ENCODE assay signal across 23 cellular contexts in genomic region chr16:57704011-57704904, GRCh38. TPM values are rescaled to one million over a fixed set of nuclear protein-coding genes. Genes with fewer than 3 reads are reported as not detected.
DNase-seq lines count a peak whose midpoint lies in the region; ATAC-seq, FAIRE-seq and TF ChIP-seq lines count a peak whose summit lies in the region.
"Had no signal": no experiment of that assay in that cellular context is flagged by ENCODE, and none has a peak within 500 bp of the region (broad histone marks: within the 10 kb centered on the region; RNA-seq: fewer than 3 reads in every experiment).

No MANE protein-coding gene starts in this region.

- no peaks in the 10 kb centered on the region for H3K36me3 Mint-ChIP-seq in natural killer cell treated with Interleukin-12 subunit alpha and Interleukin-12 subunit beta and Interleukin-15 and Interleukin-18, amount 100 ng/mL, for 72 hours
- H3K36me3 Mint-ChIP-seq in natural killer cell (no peaks in the 10 kb centered on the region), type B pancreatic cell (no peaks in the 10 kb centered on the region)

- TSS peak; percentile 80 for BruUV-seq in HepG2 (replicated peaks; lab: Mats Ljungman, UMichigan)

- no peaks in the 10 kb centered on the region for H4K20me1 ChIP-seq in HepG2 (ENCODE audit: insufficient read depth, low read length)

- peak in 1 of 2 experiments; percentile 74; a peak in 2 of 4 replicates for TF ChIP-seq EP300 in HepG2 (IDR thresholded peaks at IDR 0.05; ENCODE audit: low read depth in 2 of 2, low read length in 2 of 2)
- TF ChIP-seq EP300 in HepG2 (CRISPR knock-in tag; IDR thresholded peaks at IDR 0.05; ENCODE audit: borderline replicate concordance) = no peak

- H3K36me3 ChIP-seq in bronchial epithelial cell (ENCODE audit: control insufficient read depth, insufficient read depth, low read length) (no peaks in the 10 kb centered on the region), HepG2 (replicated peaks in 1 of 2; ENCODE audit: control insufficient read depth in 1 of 2, insufficient read depth in 2 of 2, low read length in 2 of 2) (no peaks in the 10 kb centered on the region)
- H3K36me3 ChIP-seq: SJCRH30 had no signal

- ATAC-seq in natural killer cell treated with Interleukin-12 subunit alpha and Interleukin-12 subunit beta and Interleukin-15 and Interleukin-18, amount 100 ng/mL, for 72 hours = no peak
- ATAC-seq in natural killer cell (no peak), HepG2 (peak; percentile 77), HG03175 (IDR thresholded peaks at IDR 0.05; ENCODE audit: unreplicated experiment) (no peak), GM21367 (IDR thresholded peaks at IDR 0.05; ENCODE audit: unreplicated experiment) (no peak)

- FAIRE-seq in bronchial epithelial cell (lab: Jason Lieb, UNC) = peak; percentile 7
- peak; percentile 89 for FAIRE-seq in HepG2 (lab: Jason Lieb, UNC)
- no peak for FAIRE-seq in GM19239 (lab: Jason Lieb, UNC)
- FAIRE-seq: GM18507, H54 had no signal

- intact Hi-C loops in natural killer cell (cut with micrococcal nuclease) (no loop called here), HepG2 (cut with micrococcal nuclease; ENCODE audit: unreplicated experiment) (loop anchor here (1.0 to 2.0 kb wide), 2 partner anchors 16 to 43 kb away; no protein-coding TSS in a partner anchor)

- no peak overlapping the region for H3K27ac Mint-ChIP-seq in natural killer cell treated with Interleukin-12 subunit alpha and Interleukin-12 subunit beta and Interleukin-15 and Interleukin-18, amount 100 ng/mL, for 72 hours
- H3K27ac Mint-ChIP-seq in natural killer cell = no peak overlapping the region
- H3K27ac Mint-ChIP-seq in type B pancreatic cell = peak overlapping the region; percentile 82

- TF ChIP-seq CTCF in natural killer cell (IDR thresholded peaks at IDR 0.05) = no peak
- TF ChIP-seq CTCF in bronchial epithelial cell (IDR thresholded peaks at IDR 0.05; ENCODE audit: insufficient read depth, low read length, severe bottlenecking) = no peak
- no peak for TF ChIP-seq CTCF in HepG2 (CRISPR knock-in tag; IDR thresholded peaks at IDR 0.05)
- TF ChIP-seq CTCF in type B pancreatic cell (conservative IDR thresholded peaks at IDR 0.05) = no peak

- peaks cover 7 to 10% of the 10 kb centered on the region in 2 donors for H3K4me1 Mint-ChIP-seq in natural killer cell treated with Interleukin-12 subunit alpha and Interleukin-12 subunit beta and Interleukin-15 and Interleukin-18, amount 100 ng/mL, for 72 hours (ENCODE audit: low read depth in 2 of 2)
- H3K4me1 Mint-ChIP-seq in natural killer cell (no peaks in the 10 kb centered on the region), type B pancreatic cell (ENCODE audit: unreplicated experiment) (peaks cover 24% of the 10 kb centered on the region)

- no peaks in the 10 kb centered on the region for H3K27me3 Mint-ChIP-seq in natural killer cell treated with Interleukin-12 subunit alpha and Interleukin-12 subunit beta and Interleukin-15 and Interleukin-18, amount 100 ng/mL, for 72 hours
- no peaks in the 10 kb centered on the region for H3K27me3 Mint-ChIP-seq in natural killer cell (ENCODE audit: low read depth in 2 of 2)
- no peaks in the 10 kb centered on the region for H3K27me3 Mint-ChIP-seq in type B pancreatic cell

- H3K27me3 ChIP-seq in bronchial epithelial cell (ENCODE audit: control insufficient read depth, insufficient read depth, low read length) (peaks cover 5% of the 10 kb centered on the region), HepG2 (ENCODE audit: control insufficient read depth in 1 of 2, insufficient read depth in 2 of 2, low read length in 2 of 2) (no peaks in the 10 kb centered on the region)

- peak overlapping the region; percentile 20 for H2AFZ ChIP-seq in HepG2 (ENCODE audit: low read length)
- H2AFZ ChIP-seq: PC-9 had no signal

- peak overlapping the region; percentile 68 for H3K9ac ChIP-seq in HepG2 (ENCODE audit: insufficient read depth, low read depth, low read length)

- in situ Hi-C loops in HepG2 (cut with HindIII; ENCODE audit: extremely low pct_ligation_motif_present, low pct_unique_long_range_greater_than_20kb) = no loop called here

- no peaks in the 10 kb centered on the region for H3K79me2 ChIP-seq in HepG2 (ENCODE audit: insufficient read depth, low read length)

- no peak for TF ChIP-seq RAD21 in HepG2 (CRISPR knock-in tag; IDR thresholded peaks at IDR 0.05)

- H3K4me3 Mint-ChIP-seq in natural killer cell treated with Interleukin-12 subunit alpha and Interleukin-12 subunit beta and Interleukin-15 and Interleukin-18, amount 100 ng/mL, for 72 hours = no peak overlapping the region
- H3K4me3 Mint-ChIP-seq in natural killer cell (no peak overlapping the region), type B pancreatic cell (peak overlapping the region; percentile 42)

- peak overlapping the region; percentile 94 for H3K4me2 ChIP-seq in HepG2 (ENCODE audit: low read depth, low read length)
- H3K4me2 ChIP-seq: PC-9 had no signal

- H3K9me3 ChIP-seq in HepG2 (ENCODE audit: low read length) = no peaks in the 10 kb centered on the region
- H3K9me3 ChIP-seq: SJCRH30 had no signal

- CTCF ChIA-PET in HepG2 (lab: Yijun Ruan, JAX; ENCODE audit: low intra/inter-chr PET ratio, low total read pairs) = interaction anchor here (0.6 to 0.8 kb wide), 2 partner anchors 52 to 55 kb away, joined by 3 to 4 read pairs; no protein-coding TSS in a partner anchor

- DNase-seq in natural killer cell treated with Interleukin-12 subunit alpha and Interleukin-12 subunit beta and Interleukin-15 and Interleukin-18, amount 100 ng/mL, for 72 hours (ENCODE audit: low spot score) = peak; percentile 22
- DNase-seq in natural killer cell (no peak), bronchial epithelial cell (ENCODE audit: low read depth) (no peak), HepG2 (ENCODE audit: low spot score) (peak; percentile 92), type B pancreatic cell (ENCODE audit: extremely low spot score, unreplicated experiment) (no peak), GM19239 (ENCODE audit: insufficient read length, low spot score) (no peak)
- DNase-seq: 8988T, C1 segment of cervical spinal cord, COR-L47, DMS79 treated with DMSO at 0.1 percent for 48 hours, IMR-90, Kasumi-1, MM.1S, NCI-H1092 treated with DMSO at 0.1 percent for 48 hours, NCI-H2227 treated with DMSO at 0.1 percent for 48 hours, NCI-H524, PC-9, SJCRH30 had no signal

- peak; percentile 52 to 65; a peak in 3 of 4 replicates for TF ChIP-seq POLR2A in HepG2 (IDR thresholded peaks at IDR 0.05; ENCODE audit: insufficient read depth in 1 of 2, low read depth in 2 of 2, low read length in 2 of 2)

- peak overlapping the region; percentile 92 for H3K27ac ChIP-seq in HepG2 (ENCODE audit: extremely low read length, insufficient read depth, low read length)
- H3K27ac ChIP-seq: PC-9, SJCRH30 had no signal

- H3K4me3 ChIP-seq in bronchial epithelial cell (ENCODE audit: low read depth, low read length) = no peak overlapping the region
- H3K4me3 ChIP-seq in HepG2 (replicated peaks in 1 of 3; ENCODE audit: insufficient read depth in 1 of 3, low read depth in 2 of 3, low read length in 3 of 3) = peak overlapping the region; percentile 11 to 58 (median 52)
- H3K4me3 ChIP-seq: PC-9, SJCRH30 had no signal

- 0% methylated on average over 11 of the region's 11 CpGs for WGBS in HepG2 (ENCODE audit: low lambda C conversion rate)

- POLR2A ChIA-PET in HepG2 (lab: Yijun Ruan, JAX) = interaction anchor here (0.6 to 2.8 kb wide), 25 partner anchors 10 to 425 kb away, joined by 3 to 42 read pairs (median 3); partner anchors contain the start of genes ADGRG3, CFAP20, CX3CL1 and DRC7

- no peaks in the 10 kb centered on the region for H3K9me3 Mint-ChIP-seq in natural killer cell treated with Interleukin-12 subunit alpha and Interleukin-12 subunit beta and Interleukin-15 and Interleukin-18, amount 100 ng/mL, for 72 hours
- H3K9me3 Mint-ChIP-seq in natural killer cell (no peaks in the 10 kb centered on the region), type B pancreatic cell (no peaks in the 10 kb centered on the region)

- peaks cover 72% of the 10 kb centered on the region for H3K4me1 ChIP-seq in HepG2 (ENCODE audit: insufficient read depth, low read length)
- H3K4me1 ChIP-seq: SJCRH30 had no signal

RNA-seq across cellular contexts. Expression of gene DRC7, which starts 9.7 kb away (rescaled TPM):
- total RNA-seq in natural killer cell treated with Interleukin-12 subunit alpha and Interleukin-12 subunit beta and Interleukin-15 and Interleukin-18, amount 100 ng/mL, for 72 hours = not detected
- total RNA-seq in natural killer cell (under 1 TPM in 1 of 3 donors, not detected in 2; 0.33 TPM), bronchial epithelial cell (not detected in 2 replicates), HepG2 (2016; rRNA removed; fragmentation: Illumina TruSeq; extraction: Trizol) (2.7 and 3.4 TPM in 2 replicates), type B pancreatic cell (ENCODE audit: low replicate concordance) (0.69 and 7.4 TPM in 2 replicates)
- total RNA-seq in HepG2 (2016; cell fraction: cytosol; rRNA removed; fragmentation: Illumina TruSeq; extraction: Trizol; ENCODE audit: low read depth) = 0.26 and 1.5 TPM in 2 replicates
- total RNA-seq in HepG2 (2016; cell fraction: insoluble cytoplasmic fraction; rRNA removed; fragmentation: Illumina TruSeq; extraction: Trizol) = 2.4 and 2.5 TPM in 2 replicates
- 1.4 and 2.1 TPM in 2 replicates for total RNA-seq in HepG2 (2016; cell fraction: membrane; rRNA removed; fragmentation: Illumina TruSeq; extraction: Trizol)
- 0.59 and 1.6 TPM in 2 replicates for total RNA-seq in HepG2 (2016; cell fraction: nucleus; rRNA removed; fragmentation: Illumina TruSeq; extraction: Trizol)
- polyA plus RNA-seq in HepG2 (2011; rRNA removed) = 3.4 and 3.5 TPM in 2 replicates
- polyA plus RNA-seq in HepG2 (2011; cell fraction: cytosol; rRNA removed) = 2.7 and 3.1 TPM in 2 replicates
- 3.4 TPM in 2 replicates for polyA plus RNA-seq in HepG2 (2011; cell fraction: nucleus; rRNA removed)
- 4.1 and 4.4 TPM in 2 replicates for polyA plus RNA-seq in HepG2 (2012)
- polyA plus RNA-seq in HepG2 (2016; cell fraction: cytosol; fragmentation: Illumina TruSeq; extraction: Trizol; ENCODE audit: low read depth) = 0.70 and 1.3 TPM in 2 replicates
- polyA plus RNA-seq in HepG2 (2016; cell fraction: insoluble cytoplasmic fraction; fragmentation: Illumina TruSeq; extraction: Trizol; ENCODE audit: low read depth) = 2.0 and 2.4 TPM in 2 replicates
- 1.0 and 1.1 TPM in 2 replicates for polyA plus RNA-seq in HepG2 (2016; cell fraction: membrane; fragmentation: Illumina TruSeq; extraction: Trizol; ENCODE audit: low read depth)
- polyA plus RNA-seq in HepG2 (2016; cell fraction: nucleus; fragmentation: Illumina TruSeq; extraction: Trizol; ENCODE audit: insufficient read depth, low read depth) = 1.6 and 1.8 TPM in 2 replicates
- 1.2 TPM in 1 of 2 replicates, not detected in the other for polyA minus RNA-seq in HepG2 (2011; rRNA and poly(A)+ RNA removed; ENCODE audit: low replicate concordance)
- polyA minus RNA-seq in HepG2 (2011; cell fraction: cytosol; rRNA and poly(A)+ RNA removed) = 0.99 and 1.1 TPM in 2 replicates
- polyA minus RNA-seq in HepG2 (2011; cell fraction: nucleus; rRNA and poly(A)+ RNA removed) = 1.3 and 2.5 TPM in 2 replicates
- total RNA-seq: G401, IMR-90, SJCRH30 had no signal
- polyA plus RNA-seq: IMR-90 had no signal

RNA-seq across cellular contexts. Expression of gene KATNB1, which starts 31.3 kb away (rescaled TPM):
- 10 to 100 TPM; 33.7 to 65.3 TPM for total RNA-seq in natural killer cell treated with Interleukin-12 subunit alpha and Interleukin-12 subunit beta and Interleukin-15 and Interleukin-18, amount 100 ng/mL, for 72 hours
- total RNA-seq in natural killer cell (10 to 100 TPM; 23.6 to 34.3 (median 29.7) TPM), bronchial epithelial cell (12.9 and 24.2 TPM in 2 replicates), HepG2 (2016; rRNA removed; fragmentation: Illumina TruSeq; extraction: Trizol) (25.2 and 31.5 TPM in 2 replicates), type B pancreatic cell (ENCODE audit: low replicate concordance) (20.2 and 31.7 TPM in 2 replicates)
- 14.2 and 18.3 TPM in 2 replicates for total RNA-seq in HepG2 (2016; cell fraction: cytosol; rRNA removed; fragmentation: Illumina TruSeq; extraction: Trizol; ENCODE audit: low read depth)
- total RNA-seq in HepG2 (2016; cell fraction: insoluble cytoplasmic fraction; rRNA removed; fragmentation: Illumina TruSeq; extraction: Trizol) = 21.2 and 33.1 TPM in 2 replicates
- 34.3 and 42.2 TPM in 2 replicates for total RNA-seq in HepG2 (2016; cell fraction: membrane; rRNA removed; fragmentation: Illumina TruSeq; extraction: Trizol)
- 21.9 and 25.7 TPM in 2 replicates for total RNA-seq in HepG2 (2016; cell fraction: nucleus; rRNA removed; fragmentation: Illumina TruSeq; extraction: Trizol)
- polyA plus RNA-seq in HepG2 (2011; rRNA removed) = 39.8 and 43.5 TPM in 2 replicates
- polyA plus RNA-seq in HepG2 (2011; cell fraction: cytosol; rRNA removed) = 17.4 and 27.7 TPM in 2 replicates
- 122 and 146 TPM in 2 replicates for polyA plus RNA-seq in HepG2 (2011; cell fraction: nucleus; rRNA removed)
- 16.2 and 20.9 TPM in 2 replicates for polyA plus RNA-seq in HepG2 (2012)
- 15.0 and 20.0 TPM in 2 replicates for polyA plus RNA-seq in HepG2 (2016; cell fraction: cytosol; fragmentation: Illumina TruSeq; extraction: Trizol; ENCODE audit: low read depth)
- polyA plus RNA-seq in HepG2 (2016; cell fraction: insoluble cytoplasmic fraction; fragmentation: Illumina TruSeq; extraction: Trizol; ENCODE audit: low read depth) = 22.6 and 30.3 TPM in 2 replicates
- 30.4 and 34.5 TPM in 2 replicates for polyA plus RNA-seq in HepG2 (2016; cell fraction: membrane; fragmentation: Illumina TruSeq; extraction: Trizol; ENCODE audit: low read depth)
- 49.3 and 53.8 TPM in 2 replicates for polyA plus RNA-seq in HepG2 (2016; cell fraction: nucleus; fragmentation: Illumina TruSeq; extraction: Trizol; ENCODE audit: insufficient read depth, low read depth)
- 29.8 and 60.0 TPM in 2 replicates for polyA minus RNA-seq in HepG2 (2011; rRNA and poly(A)+ RNA removed; ENCODE audit: low replicate concordance)
- polyA minus RNA-seq in HepG2 (2011; cell fraction: cytosol; rRNA and poly(A)+ RNA removed) = 13.6 and 19.1 TPM in 2 replicates
- polyA minus RNA-seq in HepG2 (2011; cell fraction: nucleus; rRNA and poly(A)+ RNA removed) = 27.9 and 30.3 TPM in 2 replicates

RNA-seq across cellular contexts. Expression of gene ADGRG3, which starts 36.2 kb away (rescaled TPM):
- 10 to 100 TPM; 25.4 to 28.9 TPM for total RNA-seq in natural killer cell treated with Interleukin-12 subunit alpha and Interleukin-12 subunit beta and Interleukin-15 and Interleukin-18, amount 100 ng/mL, for 72 hours
- total RNA-seq in natural killer cell = 10 to 100 TPM; 16.6 to 57.3 (median 20.7) TPM
- 0.13 TPM in 1 of 2 replicates, not detected in the other for total RNA-seq in bronchial epithelial cell
- total RNA-seq in HepG2 (2016; rRNA removed; fragmentation: Illumina TruSeq; extraction: Trizol) = 1.0 and 2.7 TPM in 2 replicates
- total RNA-seq in HepG2 (2016; cell fraction: cytosol; rRNA removed; fragmentation: Illumina TruSeq; extraction: Trizol; ENCODE audit: low read depth) = 0.79 and 1.1 TPM in 2 replicates
- 1.1 and 2.2 TPM in 2 replicates for total RNA-seq in HepG2 (2016; cell fraction: insoluble cytoplasmic fraction; rRNA removed; fragmentation: Illumina TruSeq; extraction: Trizol)
- total RNA-seq in HepG2 (2016; cell fraction: membrane; rRNA removed; fragmentation: Illumina TruSeq; extraction: Trizol) = 1.0 and 1.5 TPM in 2 replicates
- total RNA-seq in HepG2 (2016; cell fraction: nucleus; rRNA removed; fragmentation: Illumina TruSeq; extraction: Trizol) = 2.3 and 2.7 TPM in 2 replicates
- polyA plus RNA-seq in HepG2 (2011; rRNA removed) = 11.8 and 13.6 TPM in 2 replicates
- 10.8 and 11.2 TPM in 2 replicates for polyA plus RNA-seq in HepG2 (2011; cell fraction: cytosol; rRNA removed)
- 21.1 and 23.7 TPM in 2 replicates for polyA plus RNA-seq in HepG2 (2011; cell fraction: nucleus; rRNA removed)
- polyA plus RNA-seq in HepG2 (2012) = 5.8 and 8.1 TPM in 2 replicates
- polyA plus RNA-seq in HepG2 (2016; cell fraction: cytosol; fragmentation: Illumina TruSeq; extraction: Trizol; ENCODE audit: low read depth) = 0.49 and 0.54 TPM in 2 replicates
- polyA plus RNA-seq in HepG2 (2016; cell fraction: insoluble cytoplasmic fraction; fragmentation: Illumina TruSeq; extraction: Trizol; ENCODE audit: low read depth) = 1.3 TPM in 2 replicates
- polyA plus RNA-seq in HepG2 (2016; cell fraction: membrane; fragmentation: Illumina TruSeq; extraction: Trizol; ENCODE audit: low read depth) = 0.65 and 1.0 TPM in 2 replicates
- polyA plus RNA-seq in HepG2 (2016; cell fraction: nucleus; fragmentation: Illumina TruSeq; extraction: Trizol; ENCODE audit: insufficient read depth, low read depth) = 5.4 and 6.5 TPM in 2 replicates
- polyA minus RNA-seq in HepG2 (2011; rRNA and poly(A)+ RNA removed; ENCODE audit: low replicate concordance) = 0.91 and 31.9 TPM in 2 replicates
- 4.7 and 5.3 TPM in 2 replicates for polyA minus RNA-seq in HepG2 (2011; cell fraction: cytosol; rRNA and poly(A)+ RNA removed)
- polyA minus RNA-seq in HepG2 (2011; cell fraction: nucleus; rRNA and poly(A)+ RNA removed) = 8.9 and 10.4 TPM in 2 replicates
- total RNA-seq in type B pancreatic cell (ENCODE audit: low replicate concordance) = not detected in 2 replicates
- total RNA-seq: G401, IMR-90, PC-9, SJCRH30 had no signal
- polyA plus RNA-seq: IMR-90 had no signal

Comparison
In these comparisons a context has a peak if more than half of its experiments do, and no peak if none do; other contexts are left out.
1. DNase-seq: peak in natural killer cell treated with Interleukin-12 subunit alpha and Interleukin-12 subunit beta and Interleukin-15 and Interleukin-18, amount 100 ng/mL, for 72 hours (single experiment) and HepG2 (single experiment); none in natural killer cell (single experiment), bronchial epithelial cell (single experiment), type B pancreatic cell (single experiment) and GM19239 (single experiment).